12 cellular contexts compared by ENCODE assay signal in the genomic region with DNA sequence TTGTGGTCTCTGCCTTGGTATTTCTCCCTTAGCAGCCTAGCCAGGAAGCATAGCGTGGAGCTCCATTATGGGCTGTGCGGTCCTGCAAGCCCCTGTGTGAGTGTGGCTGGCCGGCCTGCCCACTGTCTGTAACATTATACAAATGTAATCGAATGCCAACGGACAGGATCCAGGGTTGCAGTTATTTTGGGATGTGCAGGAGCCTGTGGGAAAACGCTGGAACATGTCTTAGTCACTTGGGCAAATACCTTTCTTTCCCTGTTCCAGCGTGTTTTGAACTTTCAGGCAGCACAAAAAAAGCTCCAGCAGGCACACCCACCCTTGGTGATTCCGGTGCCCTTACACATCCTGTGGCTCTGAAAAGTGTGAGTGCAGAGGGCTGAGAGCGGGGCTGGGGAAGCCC. TPM values are rescaled to one million over a fixed set of nuclear protein-coding genes. Genes with fewer than 3 reads are reported as not detected.
DNase-seq lines count a peak whose midpoint lies in the region; ATAC-seq and TF ChIP-seq lines count a peak whose summit lies in the region.
"Had no signal": no experiment of that assay in that cellular context is flagged by ENCODE, and none has a peak within 500 bp of the region (broad histone marks: within the 10 kb centered on the region; RNA-seq: fewer than 3 reads in every experiment).

No MANE protein-coding gene starts in this region.

- no peaks in the 10 kb centered on the region for H3K9me3 Mint-ChIP-seq in Caco-2 (ENCODE audit: unreplicated experiment)
- H3K9me3 Mint-ChIP-seq in activated CD4-positive, alpha-beta T cell treated with anti-CD3 and anti-CD28 coated beads for 36 hours (ENCODE audit: low read depth): no peaks in the 10 kb centered on the region
- H3K9me3 Mint-ChIP-seq: activated naive CD8-positive, alpha-beta T cell treated with anti-CD3 and anti-CD28 coated beads, Interleukin-2, amount 10 ng/mL, durations not matched to agents 7 days and 5 days had no signal

- intact Hi-C loops in gastrocnemius medialis (cut with DNase I; ENCODE audit: low total_unique reads): loop anchor here (1.0 kb wide), 2 partner anchors 12 to 25 kb away; no protein-coding TSS in a partner anchor
- intact Hi-C loops in Caco-2 (cut with micrococcal nuclease; ENCODE audit: unreplicated experiment): loop anchor here (10.0 kb wide), 1 partner anchor 214 kb away; a partner anchor contains a TSS
- intact Hi-C loops in activated CD4-positive, alpha-beta T cell treated with anti-CD3 and anti-CD28 coated beads for 36 hours (cut with DNase I, micrococcal nuclease): no loop called here

- no peaks in the 10 kb centered on the region for H3K27me3 Mint-ChIP-seq in Caco-2 (ENCODE audit: insufficient read depth, unreplicated experiment)
- H3K27me3 Mint-ChIP-seq in activated CD4-positive, alpha-beta T cell treated with anti-CD3 and anti-CD28 coated beads for 36 hours: no peaks in the 10 kb centered on the region

- H3K36me3 ChIP-seq in gastrocnemius medialis (peaks cover 0 to 25% of the 10 kb centered on the region in 2 donors), Caco-2 (ENCODE audit: control insufficient read depth, insufficient read depth, low read length) (no peaks in the 10 kb centered on the region)

- TF ChIP-seq CTCF in foreskin keratinocyte (conservative IDR thresholded peaks at IDR 0.05) (no peak), gastrocnemius medialis (IDR thresholded peaks at IDR 0.05 in 4 of 5, conservative IDR thresholded peaks at IDR 0.05 in 1 of 5) (no peak), Caco-2 (IDR thresholded peaks at IDR 0.05; ENCODE audit: insufficient read depth in 1 of 2, low read depth in 1 of 2, low read length in 1 of 2, severe bottlenecking in 1 of 2, unreplicated experiment in 1 of 2) (no peak)

- peak overlapping the region; percentile 97 for H3K27ac ChIP-seq in foreskin keratinocyte
- peak overlapping the region; percentile 87 to 99 (median 97) for H3K27ac ChIP-seq in gastrocnemius medialis
- H3K27ac ChIP-seq: parathyroid adenoma had no signal

- in situ Hi-C loops in gastrocnemius medialis (cut with MboI; ENCODE audit: low sequenced_read_pairs in 4 of 4): loop anchor here in 2 of 4 donors (10.0 to 25.0 kb wide), 2 partner anchors 76 to 182 kb away; a partner anchor contains a TSS

- H3K27me3 ChIP-seq in foreskin keratinocyte: no peaks in the 10 kb centered on the region
- H3K27me3 ChIP-seq in gastrocnemius medialis: no peaks in the 10 kb centered on the region
- no peaks in the 10 kb centered on the region for H3K27me3 ChIP-seq in Caco-2 (replicated peaks; ENCODE audit: control insufficient read depth, insufficient read depth, low read length)

- POLR2A ChIA-PET in Caco-2 (lab: Charles Lee): no interaction called here
- POLR2A ChIA-PET in activated CD4-positive, alpha-beta T cell treated with anti-CD3 and anti-CD28 coated beads for 36 hours (lab: Charles Lee): interaction anchor here (1.0 kb wide), 1 partner anchor 46 kb away, joined by 3 read pairs; no protein-coding TSS in a partner anchor

- H3K9me3 ChIP-seq in gastrocnemius medialis (no peaks in the 10 kb centered on the region), Caco-2 (no peaks in the 10 kb centered on the region)

- ATAC-seq in foreskin keratinocyte (peak; percentile 43), gastrocnemius medialis (peak; percentile 43 to 49), HG02885 (IDR thresholded peaks at IDR 0.05; ENCODE audit: poor library complexity, unreplicated experiment) (no peak)
- ATAC-seq in activated CD4-positive, alpha-beta T cell treated with anti-CD3 and anti-CD28 coated beads for 36 hours: no peak

- H3K4me3 Mint-ChIP-seq in Caco-2 (ENCODE audit: unreplicated experiment): no peak overlapping the region
- H3K4me3 Mint-ChIP-seq in activated CD4-positive, alpha-beta T cell treated with anti-CD3 and anti-CD28 coated beads for 36 hours: no peak overlapping the region
- H3K4me3 Mint-ChIP-seq: activated naive CD8-positive, alpha-beta T cell treated with anti-CD3 and anti-CD28 coated beads, Interleukin-2, amount 10 ng/mL, durations not matched to agents 7 days and 5 days had no signal

- DNase-seq in ELR (ENCODE audit: low read depth): peak; percentile 48
- DNase-seq in UCSD-AML1 (lab: John Stamatoyannopoulos, UW; ENCODE audit: unreplicated experiment): peak; percentile 25
- peak; percentile 97 to 98 for DNase-seq in foreskin keratinocyte
- peak; percentile 56 to 88 for DNase-seq in gastrocnemius medialis
- DNase-seq in midbrain (lab: John Stamatoyannopoulos, UW): no peak
- DNase-seq in Caco-2: no peak
- no peak for DNase-seq in activated CD4-positive, alpha-beta T cell treated with anti-CD3 and anti-CD28 coated beads for 36 hours
- DNase-seq: activated CD4-positive, alpha-beta T cell treated with anti-CD3 and anti-CD28 coated beads for 48 hours; activated naive CD8-positive, alpha-beta T cell treated with anti-CD3 and anti-CD28 coated beads, Interleukin-2, amount 10 ng/mL, durations not matched to agents 7 days and 5 days; kidney had no signal

- H3K36me3 Mint-ChIP-seq in Caco-2 (ENCODE audit: insufficient read depth, unreplicated experiment): peaks cover 16% of the 10 kb centered on the region
- H3K36me3 Mint-ChIP-seq in activated CD4-positive, alpha-beta T cell treated with anti-CD3 and anti-CD28 coated beads for 36 hours (ENCODE audit: low read depth): peaks cover 7% of the 10 kb centered on the region

- no peak overlapping the region for H3K4me3 ChIP-seq in gastrocnemius medialis
- no peak overlapping the region for H3K4me3 ChIP-seq in Caco-2 (ENCODE audit: low read depth, low read length)

- CTCF ChIA-PET in Caco-2 (lab: Charles Lee): interaction anchor here (1.0 kb wide), 1 partner anchor 72 kb away, joined by 4 read pairs; no protein-coding TSS in a partner anchor
- CTCF ChIA-PET in activated CD4-positive, alpha-beta T cell treated with anti-CD3 and anti-CD28 coated beads for 36 hours (lab: Charles Lee): interaction anchor here (0.6 to 0.8 kb wide), 3 partner anchors 115 to 178 kb away, joined by 3 to 4 read pairs (median 3); no protein-coding TSS in a partner anchor

- H3K4me1 ChIP-seq in foreskin keratinocyte: peaks cover 35% of the 10 kb centered on the region
- peaks cover 64 to 69% of the 10 kb centered on the region in 2 donors for H3K4me1 ChIP-seq in gastrocnemius medialis
- H3K4me1 ChIP-seq in Caco-2: peaks cover 4% of the 10 kb centered on the region

- no peak overlapping the region for H3K27ac Mint-ChIP-seq in Caco-2 (ENCODE audit: unreplicated experiment)
- no peak overlapping the region for H3K27ac Mint-ChIP-seq in activated CD4-positive, alpha-beta T cell treated with anti-CD3 and anti-CD28 coated beads for 36 hours
- H3K27ac Mint-ChIP-seq: activated naive CD8-positive, alpha-beta T cell treated with anti-CD3 and anti-CD28 coated beads, Interleukin-2, amount 10 ng/mL, durations not matched to agents 7 days and 5 days had no signal

- no peaks in the 10 kb centered on the region for H3K4me1 Mint-ChIP-seq in Caco-2 (ENCODE audit: low read depth, unreplicated experiment)
- H3K4me1 Mint-ChIP-seq in activated CD4-positive, alpha-beta T cell treated with anti-CD3 and anti-CD28 coated beads for 36 hours: peaks cover 30% of the 10 kb centered on the region

- TF ChIP-seq POLR2A in gastrocnemius medialis (IDR thresholded peaks at IDR 0.05): peak in 1 of 2 donors; percentile 54

- BruUV-seq in Caco-2 (replicated peaks; lab: Mats Ljungman, UMichigan): no TSS peak

RNA-seq across cellular contexts. Expression of a gene that starts 29.5 kb away (rescaled TPM):
- 60.7 and 65.4 TPM in 2 replicates for total RNA-seq in foreskin keratinocyte
- polyA plus RNA-seq in foreskin keratinocyte: 73.6 and 74.2 TPM in 2 replicates
- 100 to 1,000 TPM; 337 to 626 (median 393) TPM for total RNA-seq in gastrocnemius medialis
- 30.7 and 31.6 TPM in 2 replicates for total RNA-seq in Caco-2 (2022)
- 10 to 100 TPM; 23.8 to 30.7 TPM for total RNA-seq in activated CD4-positive, alpha-beta T cell treated with anti-CD3 and anti-CD28 coated beads for 36 hours

RNA-seq across cellular contexts. Expression of a gene that starts 45.2 kb away (rescaled TPM):
- total RNA-seq in foreskin keratinocyte (25.9 and 27.5 TPM in 2 replicates), gastrocnemius medialis (10 to 100 TPM in 2 of 4 donors, 1 to 10 TPM in 2; 8.7 to 11.6 (median 10.5) TPM), Caco-2 (2022) (26.4 and 26.9 TPM in 2 replicates)
- polyA plus RNA-seq in foreskin keratinocyte: 14.1 and 16.6 TPM in 2 replicates
- 10 to 100 TPM; 10.9 to 12.6 TPM for total RNA-seq in activated CD4-positive, alpha-beta T cell treated with anti-CD3 and anti-CD28 coated beads for 36 hours

Comparison
In these comparisons a context has a peak if more than half of its experiments do, and no peak if none do; other contexts are left out.
1. DNase-seq: peak in ELR (single experiment), UCSD-AML1 (single experiment), foreskin keratinocyte (2 of 2) and gastrocnemius medialis (2 of 2); none in midbrain (single experiment), Caco-2 (0 of 2) and activated CD4-positive, alpha-beta T cell treated with anti-CD3 and anti-CD28 coated beads for 36 hours (single experiment).
2. ATAC-seq: peak in foreskin keratinocyte (single experiment) and gastrocnemius medialis (2 of 2); none in HG02885 (single experiment) and activated CD4-positive, alpha-beta T cell treated with anti-CD3 and anti-CD28 coated beads for 36 hours (single experiment).
3. intact Hi-C loops: an anchor here in gastrocnemius medialis (1.0 kb wide) and Caco-2 (10.0 kb wide); none called in activated CD4-positive, alpha-beta T cell treated with anti-CD3 and anti-CD28 coated beads for 36 hours.